Comparison of ENCODE assay signal across 1 cellular context in genomic region chr4:154640999-154641398, GRCh38.
TF ChIP-seq lines count a peak whose summit lies in the region.

No MANE protein-coding gene starts in this region.

TF ChIP-seq in K562, 482 proteins besides CTCF, POLR2A, EP300 and RAD21 (continued from another document and continues in another):
- TF ChIP-seq, protein P1, sequence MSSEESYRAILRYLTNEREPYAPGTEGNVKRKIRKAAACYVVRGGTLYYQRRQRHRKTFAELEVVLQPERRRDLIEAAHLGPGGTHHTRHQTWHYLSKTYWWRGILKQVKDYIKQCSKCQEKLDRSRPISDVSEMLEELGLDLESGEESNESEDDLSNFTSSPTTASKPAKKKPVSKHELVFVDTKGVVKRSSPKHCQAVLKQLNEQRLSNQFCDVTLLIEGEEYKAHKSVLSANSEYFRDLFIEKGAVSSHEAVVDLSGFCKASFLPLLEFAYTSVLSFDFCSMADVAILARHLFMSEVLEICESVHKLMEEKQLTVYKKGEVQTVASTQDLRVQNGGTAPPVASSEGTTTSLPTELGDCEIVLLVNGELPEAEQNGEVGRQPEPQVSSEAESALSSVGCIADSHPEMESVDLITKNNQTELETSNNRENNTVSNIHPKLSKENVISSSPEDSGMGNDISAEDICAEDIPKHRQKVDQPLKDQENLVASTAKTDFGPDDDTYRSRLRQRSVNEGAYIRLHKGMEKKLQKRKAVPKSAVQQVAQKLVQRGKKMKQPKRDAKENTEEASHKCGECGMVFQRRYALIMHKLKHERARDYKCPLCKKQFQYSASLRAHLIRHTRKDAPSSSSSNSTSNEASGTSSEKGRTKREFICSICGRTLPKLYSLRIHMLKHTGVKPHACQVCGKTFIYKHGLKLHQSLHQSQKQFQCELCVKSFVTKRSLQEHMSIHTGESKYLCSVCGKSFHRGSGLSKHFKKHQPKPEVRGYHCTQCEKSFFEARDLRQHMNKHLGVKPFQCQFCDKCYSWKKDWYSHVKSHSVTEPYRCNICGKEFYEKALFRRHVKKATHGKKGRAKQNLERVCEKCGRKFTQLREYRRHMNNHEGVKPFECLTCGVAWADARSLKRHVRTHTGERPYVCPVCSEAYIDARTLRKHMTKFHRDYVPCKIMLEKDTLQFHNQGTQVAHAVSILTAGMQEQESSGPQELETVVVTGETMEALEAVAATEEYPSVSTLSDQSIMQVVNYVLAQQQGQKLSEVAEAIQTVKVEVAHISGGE (CRISPR knock-in tag; IDR thresholded peaks at IDR 0.05) = peak in 1 of 3 experiments; percentile 61; a peak in 1 of 6 replicates
- TF ChIP-seq ZNF274 (IDR thresholded peaks at IDR 0.05; ENCODE audit: borderline replicate concordance, low read depth, low read length) (no peak), SUPT5H (IDR thresholded peaks at IDR 0.05) (no peak), ZNF212 (CRISPR knock-in tag; IDR thresholded peaks at IDR 0.05) (no peak), PHB (CRISPR knock-in tag; IDR thresholded peaks at IDR 0.05) (no peak), TFE3 (CRISPR knock-in tag; IDR thresholded peaks at IDR 0.05) (no peak), BMI1 (IDR thresholded peaks at IDR 0.05; ENCODE audit: low read length) (no peak), JUN (IDR thresholded peaks at IDR 0.05; ENCODE audit: borderline replicate concordance, low read depth, low read length) (no peak), JUN (CRISPR knock-in tag; IDR thresholded peaks at IDR 0.05; ENCODE audit: borderline replicate concordance) (no peak), KLF6 (CRISPR knock-in tag; IDR thresholded peaks at IDR 0.05; ENCODE audit: borderline replicate concordance) (no peak), CCAR2 (IDR thresholded peaks at IDR 0.05; ENCODE audit: low read depth, low read length) (no peak), GTF2A2 (tag; IDR thresholded peaks at IDR 0.05) (no peak), MCM5 (IDR thresholded peaks at IDR 0.05; ENCODE audit: low read depth) (no peak), GTF2F1 (IDR thresholded peaks at IDR 0.05; ENCODE audit: low read depth, low read length) (no peak), CBX5 (IDR thresholded peaks at IDR 0.05; ENCODE audit: borderline replicate concordance, low read depth) (no peak), FOXJ3 (CRISPR knock-in tag; IDR thresholded peaks at IDR 0.05) (no peak), SIN3A (IDR thresholded peaks at IDR 0.05; ENCODE audit: borderline replicate concordance in 2 of 2, control insufficient read depth in 1 of 2, low read depth in 2 of 2, low read length in 2 of 2) (no peak), CSDE1 (IDR thresholded peaks at IDR 0.05) (no peak), CBFB (CRISPR knock-in tag; IDR thresholded peaks at IDR 0.05) (no peak), SRSF9 (IDR thresholded peaks at IDR 0.05; ENCODE audit: borderline replicate concordance, low read depth, low read length) (no peak), XRCC5 (IDR thresholded peaks at IDR 0.05; ENCODE audit: low read depth, low read length) (no peak), RBM17 (IDR thresholded peaks at IDR 0.05; ENCODE audit: borderline replicate concordance, low read depth, low read length) (no peak), POLR2H (tag; IDR thresholded peaks at IDR 0.05; ENCODE audit: low read depth) (no peak), U2AF2 (optimal IDR thresholded peaks at IDR 0.05; ENCODE audit: low read depth, low read length) (no peak), FOS (IDR thresholded peaks at IDR 0.05; ENCODE audit: extremely low read depth, insufficient read length) (no peak), TEAD2 (tag; IDR thresholded peaks at IDR 0.05) (no peak), CREB3L1 (IDR thresholded peaks at IDR 0.05; ENCODE audit: borderline replicate concordance, low read depth) (no peak), GATAD2B (IDR thresholded peaks at IDR 0.05; ENCODE audit: borderline replicate concordance) (no peak), ZNF124 (CRISPR knock-in tag; IDR thresholded peaks at IDR 0.05) (no peak), SRF (CRISPR knock-in tag; IDR thresholded peaks at IDR 0.05) (no peak), FOXM1 (IDR thresholded peaks at IDR 0.05; ENCODE audit: low read depth) (peak; percentile 31; the same call in 1 of the 2 replicates), FOXM1 (CRISPR knock-in tag; IDR thresholded peaks at IDR 0.05; ENCODE audit: low read depth) (no peak), ZNF639 (CRISPR knock-in tag; conservative IDR thresholded peaks at IDR 0.05 in 1 of 2, IDR thresholded peaks at IDR 0.05 in 1 of 2) (peak in 1 of 2 experiments; percentile 67; a peak in 2 of 4 replicates), BHLHE40 (IDR thresholded peaks at IDR 0.05; ENCODE audit: low read length) (no peak), ZSCAN32 (CRISPR knock-in tag; IDR thresholded peaks at IDR 0.05) (no peak), RBM39 (optimal IDR thresholded peaks at IDR 0.05; ENCODE audit: low read depth, low read length) (no peak), TAF1 (IDR thresholded peaks at IDR 0.05; ENCODE audit: control insufficient read depth, extremely low read depth, insufficient read depth, low read length, severe bottlenecking) (no peak), CBFA2T3 (IDR thresholded peaks at IDR 0.05) (peak; percentile 80), ZNF75A (CRISPR knock-in tag; IDR thresholded peaks at IDR 0.05) (no peak), POLR3G (IDR thresholded peaks at IDR 0.05; ENCODE audit: extremely low read depth, insufficient read length, insufficient replicate concordance) (no peak), ATF1 (CRISPR knock-in tag; IDR thresholded peaks at IDR 0.05) (no peak), ATF1 (tag; IDR thresholded peaks at IDR 0.05) (peak; percentile 48), ARID2 (IDR thresholded peaks at IDR 0.05) (no peak), ZNF780A (CRISPR knock-in tag; IDR thresholded peaks at IDR 0.05) (no peak), CREB1 (IDR thresholded peaks at IDR 0.05) (no peak), CREB1 (CRISPR knock-in tag; IDR thresholded peaks at IDR 0.05) (no peak), GABPA (tag; conservative IDR thresholded peaks at IDR 0.05; ENCODE audit: low read depth) (no peak), ZNF282 (CRISPR knock-in tag; IDR thresholded peaks at IDR 0.05) (no peak), ETS1 (conservative IDR thresholded peaks at IDR 0.05; ENCODE audit: control insufficient read depth, low read depth, low read length) (no peak)
- TF ChIP-seq, protein P2, sequence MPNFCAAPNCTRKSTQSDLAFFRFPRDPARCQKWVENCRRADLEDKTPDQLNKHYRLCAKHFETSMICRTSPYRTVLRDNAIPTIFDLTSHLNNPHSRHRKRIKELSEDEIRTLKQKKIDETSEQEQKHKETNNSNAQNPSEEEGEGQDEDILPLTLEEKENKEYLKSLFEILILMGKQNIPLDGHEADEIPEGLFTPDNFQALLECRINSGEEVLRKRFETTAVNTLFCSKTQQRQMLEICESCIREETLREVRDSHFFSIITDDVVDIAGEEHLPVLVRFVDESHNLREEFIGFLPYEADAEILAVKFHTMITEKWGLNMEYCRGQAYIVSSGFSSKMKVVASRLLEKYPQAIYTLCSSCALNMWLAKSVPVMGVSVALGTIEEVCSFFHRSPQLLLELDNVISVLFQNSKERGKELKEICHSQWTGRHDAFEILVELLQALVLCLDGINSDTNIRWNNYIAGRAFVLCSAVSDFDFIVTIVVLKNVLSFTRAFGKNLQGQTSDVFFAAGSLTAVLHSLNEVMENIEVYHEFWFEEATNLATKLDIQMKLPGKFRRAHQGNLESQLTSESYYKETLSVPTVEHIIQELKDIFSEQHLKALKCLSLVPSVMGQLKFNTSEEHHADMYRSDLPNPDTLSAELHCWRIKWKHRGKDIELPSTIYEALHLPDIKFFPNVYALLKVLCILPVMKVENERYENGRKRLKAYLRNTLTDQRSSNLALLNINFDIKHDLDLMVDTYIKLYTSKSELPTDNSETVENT (CRISPR knock-in tag; IDR thresholded peaks at IDR 0.05) = no peak
- TF ChIP-seq, protein P3, sequence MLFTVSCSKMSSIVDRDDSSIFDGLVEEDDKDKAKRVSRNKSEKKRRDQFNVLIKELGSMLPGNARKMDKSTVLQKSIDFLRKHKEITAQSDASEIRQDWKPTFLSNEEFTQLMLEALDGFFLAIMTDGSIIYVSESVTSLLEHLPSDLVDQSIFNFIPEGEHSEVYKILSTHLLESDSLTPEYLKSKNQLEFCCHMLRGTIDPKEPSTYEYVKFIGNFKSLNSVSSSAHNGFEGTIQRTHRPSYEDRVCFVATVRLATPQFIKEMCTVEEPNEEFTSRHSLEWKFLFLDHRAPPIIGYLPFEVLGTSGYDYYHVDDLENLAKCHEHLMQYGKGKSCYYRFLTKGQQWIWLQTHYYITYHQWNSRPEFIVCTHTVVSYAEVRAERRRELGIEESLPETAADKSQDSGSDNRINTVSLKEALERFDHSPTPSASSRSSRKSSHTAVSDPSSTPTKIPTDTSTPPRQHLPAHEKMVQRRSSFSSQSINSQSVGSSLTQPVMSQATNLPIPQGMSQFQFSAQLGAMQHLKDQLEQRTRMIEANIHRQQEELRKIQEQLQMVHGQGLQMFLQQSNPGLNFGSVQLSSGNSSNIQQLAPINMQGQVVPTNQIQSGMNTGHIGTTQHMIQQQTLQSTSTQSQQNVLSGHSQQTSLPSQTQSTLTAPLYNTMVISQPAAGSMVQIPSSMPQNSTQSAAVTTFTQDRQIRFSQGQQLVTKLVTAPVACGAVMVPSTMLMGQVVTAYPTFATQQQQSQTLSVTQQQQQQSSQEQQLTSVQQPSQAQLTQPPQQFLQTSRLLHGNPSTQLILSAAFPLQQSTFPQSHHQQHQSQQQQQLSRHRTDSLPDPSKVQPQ (CRISPR knock-in tag; IDR thresholded peaks at IDR 0.05; ENCODE audit: borderline replicate concordance) = no peak
- TF ChIP-seq, protein P4, sequence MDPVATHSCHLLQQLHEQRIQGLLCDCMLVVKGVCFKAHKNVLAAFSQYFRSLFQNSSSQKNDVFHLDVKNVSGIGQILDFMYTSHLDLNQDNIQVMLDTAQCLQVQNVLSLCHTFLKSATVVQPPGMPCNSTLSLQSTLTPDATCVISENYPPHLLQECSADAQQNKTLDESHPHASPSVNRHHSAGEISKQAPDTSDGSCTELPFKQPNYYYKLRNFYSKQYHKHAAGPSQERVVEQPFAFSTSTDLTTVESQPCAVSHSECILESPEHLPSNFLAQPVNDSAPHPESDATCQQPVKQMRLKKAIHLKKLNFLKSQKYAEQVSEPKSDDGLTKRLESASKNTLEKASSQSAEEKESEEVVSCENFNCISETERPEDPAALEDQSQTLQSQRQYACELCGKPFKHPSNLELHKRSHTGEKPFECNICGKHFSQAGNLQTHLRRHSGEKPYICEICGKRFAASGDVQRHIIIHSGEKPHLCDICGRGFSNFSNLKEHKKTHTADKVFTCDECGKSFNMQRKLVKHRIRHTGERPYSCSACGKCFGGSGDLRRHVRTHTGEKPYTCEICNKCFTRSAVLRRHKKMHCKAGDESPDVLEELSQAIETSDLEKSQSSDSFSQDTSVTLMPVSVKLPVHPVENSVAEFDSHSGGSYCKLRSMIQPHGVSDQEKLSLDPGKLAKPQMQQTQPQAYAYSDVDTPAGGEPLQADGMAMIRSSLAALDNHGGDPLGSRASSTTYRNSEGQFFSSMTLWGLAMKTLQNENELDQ (CRISPR knock-in tag; IDR thresholded peaks at IDR 0.05; ENCODE audit: borderline replicate concordance) = no peak
- TF ChIP-seq, protein P5, sequence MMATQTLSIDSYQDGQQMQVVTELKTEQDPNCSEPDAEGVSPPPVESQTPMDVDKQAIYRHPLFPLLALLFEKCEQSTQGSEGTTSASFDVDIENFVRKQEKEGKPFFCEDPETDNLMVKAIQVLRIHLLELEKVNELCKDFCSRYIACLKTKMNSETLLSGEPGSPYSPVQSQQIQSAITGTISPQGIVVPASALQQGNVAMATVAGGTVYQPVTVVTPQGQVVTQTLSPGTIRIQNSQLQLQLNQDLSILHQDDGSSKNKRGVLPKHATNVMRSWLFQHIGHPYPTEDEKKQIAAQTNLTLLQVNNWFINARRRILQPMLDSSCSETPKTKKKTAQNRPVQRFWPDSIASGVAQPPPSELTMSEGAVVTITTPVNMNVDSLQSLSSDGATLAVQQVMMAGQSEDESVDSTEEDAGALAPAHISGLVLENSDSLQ (IDR thresholded peaks at IDR 0.05) = peak; percentile 69
